In the genomic region with DNA sequence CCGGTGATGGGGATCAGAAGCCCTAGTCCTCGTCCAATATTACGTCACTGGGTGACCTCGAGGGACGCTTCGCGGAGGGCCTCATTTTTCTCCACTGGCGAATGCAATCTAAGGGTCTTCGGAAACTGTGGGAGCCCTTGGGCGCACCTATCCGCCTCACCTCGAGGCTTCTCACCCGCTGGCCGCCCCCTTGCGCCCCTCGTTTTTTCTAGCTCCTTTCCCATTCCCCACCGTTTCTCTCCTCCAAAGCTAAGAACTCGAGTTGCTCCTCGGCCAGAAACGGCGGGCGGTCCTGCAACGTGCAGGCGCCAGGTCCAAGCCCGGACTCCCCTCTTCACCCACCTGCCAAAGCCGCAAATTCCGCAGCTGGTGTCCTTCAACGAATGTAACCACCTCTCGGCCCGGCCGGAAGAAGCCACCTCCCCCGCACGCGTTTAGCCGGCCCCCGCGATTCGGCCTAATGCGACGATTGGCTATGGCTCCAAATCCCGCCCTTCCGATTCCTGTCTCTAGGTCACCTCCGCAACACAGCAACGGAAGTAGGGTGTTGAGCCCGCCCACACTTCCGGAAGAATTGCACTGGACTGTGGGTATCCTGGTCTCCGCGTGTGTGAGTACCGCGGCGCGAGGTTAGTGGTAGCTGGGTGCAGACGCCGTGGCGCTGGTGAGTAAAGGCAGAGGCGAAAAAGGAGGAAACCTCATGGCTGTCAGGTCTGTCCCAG, we compare ENCODE assay signal across 1 cellular context.
TF ChIP-seq lines count a peak whose summit lies in the region.

A gene with protein sequence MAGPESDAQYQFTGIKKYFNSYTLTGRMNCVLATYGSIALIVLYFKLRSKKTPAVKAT (minus strand): TSS at position 409 of the 722 bp plus-strand sequence. CDS start 4,018 bp downstream, outside the sequence.
A gene with protein sequence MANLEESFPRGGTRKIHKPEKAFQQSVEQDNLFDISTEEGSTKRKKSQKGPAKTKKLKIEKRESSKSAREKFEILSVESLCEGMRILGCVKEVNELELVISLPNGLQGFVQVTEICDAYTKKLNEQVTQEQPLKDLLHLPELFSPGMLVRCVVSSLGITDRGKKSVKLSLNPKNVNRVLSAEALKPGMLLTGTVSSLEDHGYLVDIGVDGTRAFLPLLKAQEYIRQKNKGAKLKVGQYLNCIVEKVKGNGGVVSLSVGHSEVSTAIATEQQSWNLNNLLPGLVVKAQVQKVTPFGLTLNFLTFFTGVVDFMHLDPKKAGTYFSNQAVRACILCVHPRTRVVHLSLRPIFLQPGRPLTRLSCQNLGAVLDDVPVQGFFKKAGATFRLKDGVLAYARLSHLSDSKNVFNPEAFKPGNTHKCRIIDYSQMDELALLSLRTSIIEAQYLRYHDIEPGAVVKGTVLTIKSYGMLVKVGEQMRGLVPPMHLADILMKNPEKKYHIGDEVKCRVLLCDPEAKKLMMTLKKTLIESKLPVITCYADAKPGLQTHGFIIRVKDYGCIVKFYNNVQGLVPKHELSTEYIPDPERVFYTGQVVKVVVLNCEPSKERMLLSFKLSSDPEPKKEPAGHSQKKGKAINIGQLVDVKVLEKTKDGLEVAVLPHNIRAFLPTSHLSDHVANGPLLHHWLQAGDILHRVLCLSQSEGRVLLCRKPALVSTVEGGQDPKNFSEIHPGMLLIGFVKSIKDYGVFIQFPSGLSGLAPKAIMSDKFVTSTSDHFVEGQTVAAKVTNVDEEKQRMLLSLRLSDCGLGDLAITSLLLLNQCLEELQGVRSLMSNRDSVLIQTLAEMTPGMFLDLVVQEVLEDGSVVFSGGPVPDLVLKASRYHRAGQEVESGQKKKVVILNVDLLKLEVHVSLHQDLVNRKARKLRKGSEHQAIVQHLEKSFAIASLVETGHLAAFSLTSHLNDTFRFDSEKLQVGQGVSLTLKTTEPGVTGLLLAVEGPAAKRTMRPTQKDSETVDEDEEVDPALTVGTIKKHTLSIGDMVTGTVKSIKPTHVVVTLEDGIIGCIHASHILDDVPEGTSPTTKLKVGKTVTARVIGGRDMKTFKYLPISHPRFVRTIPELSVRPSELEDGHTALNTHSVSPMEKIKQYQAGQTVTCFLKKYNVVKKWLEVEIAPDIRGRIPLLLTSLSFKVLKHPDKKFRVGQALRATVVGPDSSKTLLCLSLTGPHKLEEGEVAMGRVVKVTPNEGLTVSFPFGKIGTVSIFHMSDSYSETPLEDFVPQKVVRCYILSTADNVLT (N-terminal part only) (plus strand): TSS at position 560 of the 722 bp plus-strand sequence. CDS start 1,801 bp downstream, outside the sequence.

TF ChIP-seq in HepG2, 621 proteins besides CTCF, POLR2A, EP300 and RAD21 (continued from another document and continues in another):
- TF ChIP-seq MYC (CRISPR knock-in tag; IDR thresholded peaks at IDR 0.05; ENCODE audit: borderline replicate concordance), result peak; percentile 99
- TF ChIP-seq, protein P1, sequence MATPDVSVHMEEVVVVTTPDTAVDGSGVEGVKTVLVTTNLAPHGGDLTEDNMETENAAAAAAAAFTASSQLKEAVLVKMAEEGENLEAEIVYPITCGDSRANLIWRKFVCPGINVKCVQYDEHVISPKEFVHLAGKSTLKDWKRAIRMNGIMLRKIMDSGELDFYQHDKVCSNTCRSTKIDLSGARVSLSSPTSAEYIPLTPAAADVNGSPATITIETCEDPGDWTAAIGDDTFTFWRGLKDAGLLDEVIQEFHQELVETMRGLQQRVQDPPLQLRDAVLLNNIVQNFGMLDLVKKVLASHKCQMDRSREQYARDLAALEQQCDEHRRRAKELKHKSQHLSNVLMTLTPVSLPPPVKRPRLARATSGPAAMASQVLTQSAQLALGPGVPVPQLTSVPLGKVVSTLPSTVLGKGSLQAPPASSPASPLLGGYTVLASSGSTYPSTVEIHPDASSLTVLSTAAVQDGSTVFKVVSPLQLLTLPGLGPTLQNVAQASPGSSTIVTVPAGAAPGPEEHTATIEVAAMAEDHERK (CRISPR knock-in tag; IDR thresholded peaks at IDR 0.05; ENCODE audit: low read depth), result no peak
- TF ChIP-seq CC2D1A (CRISPR knock-in tag; IDR thresholded peaks at IDR 0.05), result no peak
- no peak for TF ChIP-seq ONECUT2 (CRISPR knock-in tag; IDR thresholded peaks at IDR 0.05)
- peak; percentile 90; the same call in 1 of the 2 replicates for TF ChIP-seq ZNF709 (CRISPR knock-in tag; IDR thresholded peaks at IDR 0.05)
- TF ChIP-seq, protein P2, sequence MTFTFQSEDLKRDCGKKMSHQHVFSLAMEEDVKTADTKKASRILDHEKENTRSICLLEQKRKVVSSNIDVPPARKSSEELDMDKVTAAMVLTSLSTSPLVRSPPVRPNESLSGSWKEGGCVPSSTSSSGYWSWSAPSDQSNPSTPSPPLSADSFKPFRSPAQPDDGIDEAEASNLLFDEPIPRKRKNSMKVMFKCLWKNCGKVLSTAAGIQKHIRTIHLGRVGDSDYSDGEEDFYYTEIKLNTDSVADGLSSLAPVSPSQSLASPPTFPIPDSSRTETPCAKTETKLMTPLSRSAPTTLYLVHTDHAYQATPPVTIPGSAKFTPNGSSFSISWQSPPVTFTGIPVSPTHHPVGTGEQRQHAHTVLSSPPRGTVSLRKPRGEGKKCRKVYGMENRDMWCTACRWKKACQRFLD (CRISPR knock-in tag; IDR thresholded peaks at IDR 0.05; ENCODE audit: borderline replicate concordance), result no peak; the same call in 1 of the 2 replicates
- TF ChIP-seq ZNF451 (CRISPR knock-in tag; IDR thresholded peaks at IDR 0.05), result no peak; the same call in none of the 2 replicates
- no peak for TF ChIP-seq PAF1 (CRISPR knock-in tag; IDR thresholded peaks at IDR 0.05)
- TF ChIP-seq, protein P3, sequence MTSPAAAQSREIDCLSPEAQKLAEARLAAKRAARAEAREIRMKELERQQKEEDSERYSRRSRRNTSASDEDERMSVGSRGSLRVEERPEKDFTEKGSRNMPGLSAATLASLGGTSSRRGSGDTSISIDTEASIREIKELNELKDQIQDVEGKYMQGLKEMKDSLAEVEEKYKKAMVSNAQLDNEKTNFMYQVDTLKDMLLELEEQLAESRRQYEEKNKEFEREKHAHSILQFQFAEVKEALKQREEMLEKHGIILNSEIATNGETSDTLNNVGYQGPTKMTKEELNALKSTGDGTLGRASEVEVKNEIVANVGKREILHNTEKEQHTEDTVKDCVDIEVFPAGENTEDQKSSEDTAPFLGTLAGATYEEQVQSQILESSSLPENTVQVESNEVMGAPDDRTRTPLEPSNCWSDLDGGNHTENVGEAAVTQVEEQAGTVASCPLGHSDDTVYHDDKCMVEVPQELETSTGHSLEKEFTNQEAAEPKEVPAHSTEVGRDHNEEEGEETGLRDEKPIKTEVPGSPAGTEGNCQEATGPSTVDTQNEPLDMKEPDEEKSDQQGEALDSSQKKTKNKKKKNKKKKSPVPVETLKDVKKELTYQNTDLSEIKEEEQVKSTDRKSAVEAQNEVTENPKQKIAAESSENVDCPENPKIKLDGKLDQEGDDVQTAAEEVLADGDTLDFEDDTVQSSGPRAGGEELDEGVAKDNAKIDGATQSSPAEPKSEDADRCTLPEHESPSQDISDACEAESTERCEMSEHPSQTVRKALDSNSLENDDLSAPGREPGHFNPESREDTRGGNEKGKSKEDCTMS (CRISPR knock-in tag; conservative IDR thresholded peaks at IDR 0.05), result no peak
- peak; percentile 71; the same call in 1 of the 2 replicates for TF ChIP-seq TMF1 (CRISPR knock-in tag; IDR thresholded peaks at IDR 0.05; ENCODE audit: low read depth)
- no peak for TF ChIP-seq ZNF616 (CRISPR knock-in tag; IDR thresholded peaks at IDR 0.05; ENCODE audit: low read depth)
- peak; percentile 90 for TF ChIP-seq SPEN (CRISPR knock-in tag; IDR thresholded peaks at IDR 0.05; ENCODE audit: low read depth)
- TF ChIP-seq, protein P4, sequence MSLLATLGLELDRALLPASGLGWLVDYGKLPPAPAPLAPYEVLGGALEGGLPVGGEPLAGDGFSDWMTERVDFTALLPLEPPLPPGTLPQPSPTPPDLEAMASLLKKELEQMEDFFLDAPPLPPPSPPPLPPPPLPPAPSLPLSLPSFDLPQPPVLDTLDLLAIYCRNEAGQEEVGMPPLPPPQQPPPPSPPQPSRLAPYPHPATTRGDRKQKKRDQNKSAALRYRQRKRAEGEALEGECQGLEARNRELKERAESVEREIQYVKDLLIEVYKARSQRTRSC (CRISPR knock-in tag; IDR thresholded peaks at IDR 0.05; ENCODE audit: low read depth), result no peak
- TF ChIP-seq REXO4 (CRISPR knock-in tag; IDR thresholded peaks at IDR 0.05; ENCODE audit: borderline replicate concordance), result no peak
- peak; percentile 88 for TF ChIP-seq ETV5 (CRISPR knock-in tag; IDR thresholded peaks at IDR 0.05; ENCODE audit: borderline replicate concordance)
- TF ChIP-seq, protein P5, sequence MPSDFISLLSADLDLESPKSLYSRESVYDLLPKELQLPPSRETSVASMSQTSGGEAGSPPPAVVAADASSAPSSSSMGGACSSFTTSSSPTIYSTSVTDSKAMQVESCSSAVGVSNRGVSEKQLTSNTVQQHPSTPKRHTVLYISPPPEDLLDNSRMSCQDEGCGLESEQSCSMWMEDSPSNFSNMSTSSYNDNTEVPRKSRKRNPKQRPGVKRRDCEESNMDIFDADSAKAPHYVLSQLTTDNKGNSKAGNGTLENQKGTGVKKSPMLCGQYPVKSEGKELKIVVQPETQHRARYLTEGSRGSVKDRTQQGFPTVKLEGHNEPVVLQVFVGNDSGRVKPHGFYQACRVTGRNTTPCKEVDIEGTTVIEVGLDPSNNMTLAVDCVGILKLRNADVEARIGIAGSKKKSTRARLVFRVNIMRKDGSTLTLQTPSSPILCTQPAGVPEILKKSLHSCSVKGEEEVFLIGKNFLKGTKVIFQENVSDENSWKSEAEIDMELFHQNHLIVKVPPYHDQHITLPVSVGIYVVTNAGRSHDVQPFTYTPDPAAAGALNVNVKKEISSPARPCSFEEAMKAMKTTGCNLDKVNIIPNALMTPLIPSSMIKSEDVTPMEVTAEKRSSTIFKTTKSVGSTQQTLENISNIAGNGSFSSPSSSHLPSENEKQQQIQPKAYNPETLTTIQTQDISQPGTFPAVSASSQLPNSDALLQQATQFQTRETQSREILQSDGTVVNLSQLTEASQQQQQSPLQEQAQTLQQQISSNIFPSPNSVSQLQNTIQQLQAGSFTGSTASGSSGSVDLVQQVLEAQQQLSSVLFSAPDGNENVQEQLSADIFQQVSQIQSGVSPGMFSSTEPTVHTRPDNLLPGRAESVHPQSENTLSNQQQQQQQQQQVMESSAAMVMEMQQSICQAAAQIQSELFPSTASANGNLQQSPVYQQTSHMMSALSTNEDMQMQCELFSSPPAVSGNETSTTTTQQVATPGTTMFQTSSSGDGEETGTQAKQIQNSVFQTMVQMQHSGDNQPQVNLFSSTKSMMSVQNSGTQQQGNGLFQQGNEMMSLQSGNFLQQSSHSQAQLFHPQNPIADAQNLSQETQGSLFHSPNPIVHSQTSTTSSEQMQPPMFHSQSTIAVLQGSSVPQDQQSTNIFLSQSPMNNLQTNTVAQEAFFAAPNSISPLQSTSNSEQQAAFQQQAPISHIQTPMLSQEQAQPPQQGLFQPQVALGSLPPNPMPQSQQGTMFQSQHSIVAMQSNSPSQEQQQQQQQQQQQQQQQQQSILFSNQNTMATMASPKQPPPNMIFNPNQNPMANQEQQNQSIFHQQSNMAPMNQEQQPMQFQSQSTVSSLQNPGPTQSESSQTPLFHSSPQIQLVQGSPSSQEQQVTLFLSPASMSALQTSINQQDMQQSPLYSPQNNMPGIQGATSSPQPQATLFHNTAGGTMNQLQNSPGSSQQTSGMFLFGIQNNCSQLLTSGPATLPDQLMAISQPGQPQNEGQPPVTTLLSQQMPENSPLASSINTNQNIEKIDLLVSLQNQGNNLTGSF (CRISPR knock-in tag; IDR thresholded peaks at IDR 0.05), result peak; percentile 5; the same call in 1 of the 2 replicates
- TF ChIP-seq, protein P6, sequence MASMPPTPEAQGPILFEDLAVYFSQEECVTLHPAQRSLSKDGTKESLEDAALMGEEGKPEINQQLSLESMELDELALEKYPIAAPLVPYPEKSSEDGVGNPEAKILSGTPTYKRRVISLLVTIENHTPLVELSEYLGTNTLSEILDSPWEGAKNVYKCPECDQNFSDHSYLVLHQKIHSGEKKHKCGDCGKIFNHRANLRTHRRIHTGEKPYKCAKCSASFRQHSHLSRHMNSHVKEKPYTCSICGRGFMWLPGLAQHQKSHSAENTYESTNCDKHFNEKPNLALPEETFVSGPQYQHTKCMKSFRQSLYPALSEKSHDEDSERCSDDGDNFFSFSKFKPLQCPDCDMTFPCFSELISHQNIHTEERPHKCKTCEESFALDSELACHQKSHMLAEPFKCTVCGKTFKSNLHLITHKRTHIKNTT (CRISPR knock-in tag; IDR thresholded peaks at IDR 0.05), result no peak
- peak; percentile 14; the same call in 1 of the 2 replicates for TF ChIP-seq JUNB (CRISPR knock-in tag; IDR thresholded peaks at IDR 0.05; ENCODE audit: borderline replicate concordance)
- TF ChIP-seq, protein P7, sequence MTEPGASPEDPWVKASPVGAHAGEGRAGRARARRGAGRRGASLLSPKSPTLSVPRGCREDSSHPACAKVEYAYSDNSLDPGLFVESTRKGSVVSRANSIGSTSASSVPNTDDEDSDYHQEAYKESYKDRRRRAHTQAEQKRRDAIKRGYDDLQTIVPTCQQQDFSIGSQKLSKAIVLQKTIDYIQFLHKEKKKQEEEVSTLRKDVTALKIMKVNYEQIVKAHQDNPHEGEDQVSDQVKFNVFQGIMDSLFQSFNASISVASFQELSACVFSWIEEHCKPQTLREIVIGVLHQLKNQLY (CRISPR knock-in tag; IDR thresholded peaks at IDR 0.05), result no peak
- TF ChIP-seq THYN1 (CRISPR knock-in tag; IDR thresholded peaks at IDR 0.05; ENCODE audit: borderline replicate concordance, low read depth), result no peak; the same call in 1 of the 2 replicates
- peak; percentile 41 for TF ChIP-seq YY1 (IDR thresholded peaks at IDR 0.05; ENCODE audit: insufficient read depth, insufficient replicate concordance, low read depth, low read length)
- TF ChIP-seq, protein P8, sequence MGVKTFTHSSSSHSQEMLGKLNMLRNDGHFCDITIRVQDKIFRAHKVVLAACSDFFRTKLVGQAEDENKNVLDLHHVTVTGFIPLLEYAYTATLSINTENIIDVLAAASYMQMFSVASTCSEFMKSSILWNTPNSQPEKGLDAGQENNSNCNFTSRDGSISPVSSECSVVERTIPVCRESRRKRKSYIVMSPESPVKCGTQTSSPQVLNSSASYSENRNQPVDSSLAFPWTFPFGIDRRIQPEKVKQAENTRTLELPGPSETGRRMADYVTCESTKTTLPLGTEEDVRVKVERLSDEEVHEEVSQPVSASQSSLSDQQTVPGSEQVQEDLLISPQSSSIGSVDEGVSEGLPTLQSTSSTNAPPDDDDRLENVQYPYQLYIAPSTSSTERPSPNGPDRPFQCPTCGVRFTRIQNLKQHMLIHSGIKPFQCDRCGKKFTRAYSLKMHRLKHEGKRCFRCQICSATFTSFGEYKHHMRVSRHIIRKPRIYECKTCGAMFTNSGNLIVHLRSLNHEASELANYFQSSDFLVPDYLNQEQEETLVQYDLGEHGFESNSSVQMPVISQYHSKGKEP (CRISPR knock-in tag; IDR thresholded peaks at IDR 0.05), result no peak
- TF ChIP-seq ZNF224 (CRISPR knock-in tag; IDR thresholded peaks at IDR 0.05), result peak; percentile 93; the same call in 1 of the 2 replicates
- TF ChIP-seq SALL2 (CRISPR knock-in tag; IDR thresholded peaks at IDR 0.05), result peak; percentile 84
- TF ChIP-seq HCFC1 (IDR thresholded peaks at IDR 0.05; ENCODE audit: low read depth, low read length), result no peak
- peak; percentile 60; the same call in 1 of the 2 replicates for TF ChIP-seq ERF (CRISPR knock-in tag; IDR thresholded peaks at IDR 0.05)
- TF ChIP-seq, protein P9, sequence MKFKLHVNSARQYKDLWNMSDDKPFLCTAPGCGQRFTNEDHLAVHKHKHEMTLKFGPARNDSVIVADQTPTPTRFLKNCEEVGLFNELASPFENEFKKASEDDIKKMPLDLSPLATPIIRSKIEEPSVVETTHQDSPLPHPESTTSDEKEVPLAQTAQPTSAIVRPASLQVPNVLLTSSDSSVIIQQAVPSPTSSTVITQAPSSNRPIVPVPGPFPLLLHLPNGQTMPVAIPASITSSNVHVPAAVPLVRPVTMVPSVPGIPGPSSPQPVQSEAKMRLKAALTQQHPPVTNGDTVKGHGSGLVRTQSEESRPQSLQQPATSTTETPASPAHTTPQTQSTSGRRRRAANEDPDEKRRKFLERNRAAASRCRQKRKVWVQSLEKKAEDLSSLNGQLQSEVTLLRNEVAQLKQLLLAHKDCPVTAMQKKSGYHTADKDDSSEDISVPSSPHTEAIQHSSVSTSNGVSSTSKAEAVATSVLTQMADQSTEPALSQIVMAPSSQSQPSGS (CRISPR knock-in tag; IDR thresholded peaks at IDR 0.05), result peak; percentile 75
- peak; percentile 77; the same call in 1 of the 2 replicates for TF ChIP-seq RFX5 (IDR thresholded peaks at IDR 0.05; ENCODE audit: low read depth, low read length)
